ENCODE assay signal across 24 cellular contexts in genomic region chr13:84393981-84394625, GRCh38.
"Had no signal": no experiment of that assay in that cellular context is flagged by ENCODE, and none has a peak within 500 bp of the region (broad histone marks: within the 10 kb centered on the region; RNA-seq: fewer than 3 reads in every experiment).

No MANE protein-coding gene starts in this region.

- H3K4me1 Mint-ChIP-seq: activated CD4-positive, alpha-beta T cell treated with anti-CD3 and anti-CD28 coated beads, Interleukin-2, amount 10 ng/mL, durations not matched to agents 7 days and 5 days; activated T-helper 17 cell treated with anti-CD3 and anti-CD28 coated beads, Interleukin-2, amount 50 U/mL, for 72 hours; brain; T-helper 17 cell had no signal

- FAIRE-seq: astrocyte, TTC549 had no signal

- H3K27ac ChIP-seq: Peyer's patch had no signal

- H3K4me1 ChIP-seq: Peyer's patch had no signal

- H3K27me3 Mint-ChIP-seq: activated CD4-positive, alpha-beta memory T cell treated with anti-CD3 and anti-CD28 coated beads for 36 hours; activated CD4-positive, alpha-beta T cell treated with anti-CD3 and anti-CD28 coated beads, Interleukin-2, amount 10 ng/mL, durations not matched to agents 7 days and 5 days; activated naive CD8-positive, alpha-beta T cell; T-helper 17 cell had no signal

- DNase-seq: activated CD4-positive, alpha-beta memory T cell treated with anti-CD3 and anti-CD28 coated beads for 36 hours; activated CD4-positive, alpha-beta T cell treated with anti-CD3 and anti-CD28 coated beads, Interleukin-2, amount 10 ng/mL, durations not matched to agents 7 days and 5 days; activated CD4-positive, CD25-positive, alpha-beta regulatory T cell; activated CD8-positive, alpha-beta memory T cell treated with anti-CD3 and anti-CD28 coated beads for 24 hours; activated gamma-delta T cell; activated naive CD4-positive, alpha-beta T cell treated with anti-CD3 and anti-CD28 coated beads for 36 hours; activated T-cell treated with anti-CD3 and anti-CD28 coated beads, Interleukin-2, amount 50 U/mL, for 48 hours; amygdala; cerebellar nuclear complex; Kasumi-1; KBM-7; NCI-H1048; NCI-H1694 treated with DMSO at 0.1 percent for 48 hours; NCI-H2029 treated with DMSO at 0.1 percent for 48 hours; NCI-H510A treated with DMSO at 0.1 percent for 48 hours; Peyer's patch; SHP77 treated with DMSO at 0.1 percent for 48 hours; T-helper 17 cell; T-helper 9 cell had no signal

- H3K36me3 Mint-ChIP-seq: activated CD4-positive, alpha-beta memory T cell treated with anti-CD3 and anti-CD28 coated beads for 36 hours; activated naive CD8-positive, alpha-beta T cell; brain had no signal

- H3K4me3 ChIP-seq: Peyer's patch had no signal

- H3K36me3 ChIP-seq: Peyer's patch had no signal

- H3K27ac Mint-ChIP-seq: activated CD4-positive, alpha-beta memory T cell treated with anti-CD3 and anti-CD28 coated beads for 36 hours; activated CD4-positive, alpha-beta T cell treated with anti-CD3 and anti-CD28 coated beads, Interleukin-2, amount 10 ng/mL, durations not matched to agents 7 days and 5 days; activated naive CD4-positive, alpha-beta T cell treated with anti-CD3 and anti-CD28 coated beads for 36 hours; activated naive CD8-positive, alpha-beta T cell; activated T-helper 17 cell treated with anti-CD3 and anti-CD28 coated beads, Interleukin-2, amount 50 U/mL, for 72 hours; brain; T-helper 17 cell had no signal

- H3K4me3 Mint-ChIP-seq: activated CD4-positive, alpha-beta memory T cell treated with anti-CD3 and anti-CD28 coated beads for 36 hours; activated CD4-positive, alpha-beta T cell treated with anti-CD3 and anti-CD28 coated beads, Interleukin-2, amount 10 ng/mL, durations not matched to agents 7 days and 5 days; activated naive CD4-positive, alpha-beta T cell treated with anti-CD3 and anti-CD28 coated beads for 36 hours; activated naive CD8-positive, alpha-beta T cell; activated T-helper 17 cell treated with anti-CD3 and anti-CD28 coated beads, Interleukin-2, amount 50 U/mL, for 72 hours; brain; T-helper 17 cell had no signal

- ATAC-seq: activated T-helper 17 cell treated with anti-CD3 and anti-CD28 coated beads, Interleukin-2, amount 50 U/mL, for 72 hours; T-helper 17 cell had no signal

- H3K27me3 ChIP-seq: Peyer's patch had no signal
